18 cellular contexts compared by ENCODE assay signal in the genomic region with DNA sequence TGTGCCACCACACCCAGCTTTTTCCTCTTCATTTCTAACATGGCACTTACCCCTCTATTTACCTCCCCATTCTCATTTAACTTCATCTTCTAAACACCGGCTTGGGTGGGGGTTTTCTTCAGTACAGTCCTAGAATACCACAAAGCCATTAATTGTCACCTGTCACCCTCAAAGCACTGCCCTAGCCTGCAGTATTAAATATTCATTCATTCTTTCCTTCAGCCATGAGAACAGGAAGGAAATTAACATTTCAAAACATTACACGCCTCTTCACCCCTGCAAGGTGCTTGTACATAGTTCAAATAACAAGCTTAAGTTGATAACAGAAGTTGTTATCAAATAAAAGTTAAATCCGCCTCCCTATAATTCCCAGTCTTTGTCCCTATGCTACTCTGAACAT. TPM values are rescaled to one million over a fixed set of nuclear protein-coding genes. Genes with fewer than 3 reads are reported as not detected.
A peak's percentile ranks its signal among the peaks of the same experiment; 100 is the strongest.
DNase-seq lines count a peak whose midpoint lies in the region; ATAC-seq and TF ChIP-seq lines count a peak whose summit lies in the region.
"Had no signal": no experiment of that assay in that cellular context is flagged by ENCODE, and none has a peak within 500 bp of the region (broad histone marks: within the 10 kb centered on the region; RNA-seq: fewer than 3 reads in every experiment).

No MANE protein-coding gene starts in this region.

- no peak for ATAC-seq in CD8-positive, alpha-beta T cell
- peak; percentile 25 to 56 for ATAC-seq in naive thymus-derived CD8-positive, alpha-beta T cell
- no peak for ATAC-seq in upper lobe of right lung

- H3K9me3 ChIP-seq in BLaER1, result peaks cover 6% of the 10 kb centered on the region; the same call in 1 of the 2 replicates
- no peaks in the 10 kb centered on the region for H3K9me3 ChIP-seq in CD8-positive, alpha-beta T cell (ENCODE audit: low read length)
- no peaks in the 10 kb centered on the region for H3K9me3 ChIP-seq in upper lobe of right lung
- H3K9me3 ChIP-seq: BE2C had no signal

- H3K4me1 Mint-ChIP-seq in CD8-positive, alpha-beta T cell (ENCODE audit: low read depth), result peaks cover 21% of the 10 kb centered on the region
- H3K4me1 Mint-ChIP-seq in activated naive CD8-positive, alpha-beta T cell treated with anti-CD3 and anti-CD28 coated beads for 36 hours, result peaks cover 21% of the 10 kb centered on the region
- H3K4me1 Mint-ChIP-seq in naive thymus-derived CD8-positive, alpha-beta T cell, result peaks cover 14 to 35% (median 23%) of the 10 kb centered on the region in 4 donors

- no peak for DNase-seq in CD8-positive, alpha-beta T cell
- no peak for DNase-seq in activated naive CD8-positive, alpha-beta T cell treated with anti-CD3 and anti-CD28 coated beads for 36 hours
- DNase-seq in naive thymus-derived CD8-positive, alpha-beta T cell, result no peak
- no peak for DNase-seq in cardiac septum (ENCODE audit: low spot score)
- no peak for DNase-seq in upper lobe of right lung
- no peak for DNase-seq in 8988T
- DNase-seq: ACHN, BE2C, COR-L47, DMS153, EL, HCEC 1CT, NCI-H1436, NCI-H2029 treated with DMSO at 0.1 percent for 48 hours, NCI-H510A treated with DMSO at 0.1 percent for 48 hours, SHP77 treated with DMSO at 0.1 percent for 48 hours had no signal

- no peaks in the 10 kb centered on the region for H4K20me1 ChIP-seq in BLaER1

- H3K27ac Mint-ChIP-seq in CD8-positive, alpha-beta T cell, result peak overlapping the region; percentile 61
- peak overlapping the region; percentile 23 for H3K27ac Mint-ChIP-seq in activated naive CD8-positive, alpha-beta T cell treated with anti-CD3 and anti-CD28 coated beads for 36 hours
- peak overlapping the region in 6 of 10 donors; percentile 22 to 82 (median 74) for H3K27ac Mint-ChIP-seq in naive thymus-derived CD8-positive, alpha-beta T cell

- H3K36me3 Mint-ChIP-seq in CD8-positive, alpha-beta T cell, result no peaks in the 10 kb centered on the region
- H3K36me3 Mint-ChIP-seq in activated naive CD8-positive, alpha-beta T cell treated with anti-CD3 and anti-CD28 coated beads for 36 hours, result no peaks in the 10 kb centered on the region
- no peaks in the 10 kb centered on the region for H3K36me3 Mint-ChIP-seq in naive thymus-derived CD8-positive, alpha-beta T cell

- POLR2A ChIA-PET in CD8-positive, alpha-beta T cell (lab: Charles Lee), result no interaction called here
- POLR2A ChIA-PET in naive thymus-derived CD8-positive, alpha-beta T cell (lab: Charles Lee), result interaction anchor here (1.5 kb wide), 1 partner anchor 10 kb away, joined by 3 read pairs; a partner anchor contains a TSS

- no peak overlapping the region for H3K9ac ChIP-seq in BLaER1

- H3K27ac ChIP-seq in BLaER1 (no peak overlapping the region), upper lobe of right lung (no peak overlapping the region)
- no peak overlapping the region for H3K27ac ChIP-seq in CD8-positive, alpha-beta T cell (ENCODE audit: low read depth, low read length)

- peak overlapping the region; percentile 51 for H3K4me2 ChIP-seq in BLaER1

- no peak overlapping the region for H3K4me3 ChIP-seq in BLaER1
- H3K4me3 ChIP-seq in CD8-positive, alpha-beta T cell (ENCODE audit: low read depth, low read length), result no peak overlapping the region
- no peak overlapping the region for H3K4me3 ChIP-seq in upper lobe of right lung

- no peaks in the 10 kb centered on the region for H3K27me3 Mint-ChIP-seq in CD8-positive, alpha-beta T cell (ENCODE audit: low read depth)
- H3K27me3 Mint-ChIP-seq in activated naive CD8-positive, alpha-beta T cell treated with anti-CD3 and anti-CD28 coated beads for 36 hours, result no peaks in the 10 kb centered on the region
- H3K27me3 Mint-ChIP-seq in naive thymus-derived CD8-positive, alpha-beta T cell, result peaks cover 0 to 4% (median 0%) of the 10 kb centered on the region in 5 donors

- peaks cover 25% of the 10 kb centered on the region for H3K4me1 ChIP-seq in BLaER1
- peaks cover 14% of the 10 kb centered on the region for H3K4me1 ChIP-seq in CD8-positive, alpha-beta T cell (ENCODE audit: insufficient read depth, low read length)
- peaks cover 3% of the 10 kb centered on the region for H3K4me1 ChIP-seq in upper lobe of right lung
- H3K4me1 ChIP-seq: BE2C had no signal

- CTCF ChIA-PET in CD8-positive, alpha-beta T cell (lab: Charles Lee), result no interaction called here

- H3K9me3 Mint-ChIP-seq in CD8-positive, alpha-beta T cell, result no peaks in the 10 kb centered on the region
- peaks cover 8% of the 10 kb centered on the region for H3K9me3 Mint-ChIP-seq in activated naive CD8-positive, alpha-beta T cell treated with anti-CD3 and anti-CD28 coated beads for 36 hours
- H3K9me3 Mint-ChIP-seq in naive thymus-derived CD8-positive, alpha-beta T cell, result peaks cover 0 to 2% (median 0%) of the 10 kb centered on the region in 9 donors

- H3K27me3 ChIP-seq in BLaER1 (no peaks in the 10 kb centered on the region), upper lobe of right lung (no peaks in the 10 kb centered on the region)
- no peaks in the 10 kb centered on the region for H3K27me3 ChIP-seq in CD8-positive, alpha-beta T cell (ENCODE audit: insufficient read depth, low read length)

- H3K36me3 ChIP-seq in BLaER1 (no peaks in the 10 kb centered on the region), upper lobe of right lung (no peaks in the 10 kb centered on the region)
- H3K36me3 ChIP-seq in CD8-positive, alpha-beta T cell (ENCODE audit: insufficient read depth, low read length), result no peaks in the 10 kb centered on the region
- H3K36me3 ChIP-seq: BE2C had no signal

- H3K4me3 Mint-ChIP-seq in CD8-positive, alpha-beta T cell, result peak overlapping the region; percentile 16
- no peak overlapping the region for H3K4me3 Mint-ChIP-seq in activated naive CD8-positive, alpha-beta T cell treated with anti-CD3 and anti-CD28 coated beads for 36 hours
- H3K4me3 Mint-ChIP-seq in naive thymus-derived CD8-positive, alpha-beta T cell, result peak overlapping the region in 5 of 10 donors; percentile 6 to 37 (median 26)

- intact Hi-C loops in CD8-positive, alpha-beta T cell (cut with DNase I, micrococcal nuclease), result no loop called here
- intact Hi-C loops in cardiac septum (cut with DNase I) (no loop called here), upper lobe of right lung (cut with DNase I) (no loop called here)

- TF ChIP-seq CTCF in CD8-positive, alpha-beta T cell (IDR thresholded peaks at IDR 0.05), result no peak
- TF ChIP-seq CTCF in upper lobe of right lung (IDR thresholded peaks at IDR 0.05), result no peak

RNA-seq across cellular contexts. Expression of a gene that starts 10.7 kb away (rescaled TPM):
- total RNA-seq in CD8-positive, alpha-beta T cell, result 1 to 10 TPM; 2.1 to 2.2 TPM
- 1 to 10 TPM; 8.1 to 8.8 TPM for total RNA-seq in activated naive CD8-positive, alpha-beta T cell treated with anti-CD3 and anti-CD28 coated beads for 36 hours
- total RNA-seq in naive thymus-derived CD8-positive, alpha-beta T cell, result 1 to 10 TPM; 5.4 to 6.3 TPM
- polyA plus RNA-seq in naive thymus-derived CD8-positive, alpha-beta T cell, result 1 to 10 TPM in 1 of 3 donors, under 1 TPM in 2; 0.62 to 1.3 (median 0.86) TPM
- total RNA-seq in cardiac septum (19.6 TPM), upper lobe of right lung (30.2 TPM)

RNA-seq across cellular contexts. Expression of a gene that starts 31.4 kb away (rescaled TPM):
- not detected for total RNA-seq in CD8-positive, alpha-beta T cell
- not detected for total RNA-seq in activated naive CD8-positive, alpha-beta T cell treated with anti-CD3 and anti-CD28 coated beads for 36 hours
- not detected for total RNA-seq in naive thymus-derived CD8-positive, alpha-beta T cell
- not detected for polyA plus RNA-seq in naive thymus-derived CD8-positive, alpha-beta T cell
- total RNA-seq in cardiac septum (0.24 TPM), upper lobe of right lung (not detected)
- total RNA-seq: HT1080 had no signal

RNA-seq across cellular contexts. Expression of a gene that starts 50.2 kb away (rescaled TPM):
- total RNA-seq in CD8-positive, alpha-beta T cell, result not detected
- not detected for total RNA-seq in activated naive CD8-positive, alpha-beta T cell treated with anti-CD3 and anti-CD28 coated beads for 36 hours
- not detected for total RNA-seq in naive thymus-derived CD8-positive, alpha-beta T cell
- polyA plus RNA-seq in naive thymus-derived CD8-positive, alpha-beta T cell, result not detected
- total RNA-seq in cardiac septum (not detected), upper lobe of right lung (0.67 TPM)
- total RNA-seq: HT1080 had no signal

Comparison
In these comparisons a context has a peak if more than half of its experiments do, and no peak if none do; other contexts are left out.
1. ATAC-seq: peak in naive thymus-derived CD8-positive, alpha-beta T cell (2 of 2); none in CD8-positive, alpha-beta T cell (single experiment) and upper lobe of right lung (single experiment).
2. H3K27ac Mint-ChIP-seq: peak in every context shown above with its lines; median percentile 74 in naive thymus-derived CD8-positive, alpha-beta T cell; 61 in CD8-positive, alpha-beta T cell; 23 in activated naive CD8-positive, alpha-beta T cell treated with anti-CD3 and anti-CD28 coated beads for 36 hours.